1 cellular context compared by ENCODE assay signal in the genomic region with DNA sequence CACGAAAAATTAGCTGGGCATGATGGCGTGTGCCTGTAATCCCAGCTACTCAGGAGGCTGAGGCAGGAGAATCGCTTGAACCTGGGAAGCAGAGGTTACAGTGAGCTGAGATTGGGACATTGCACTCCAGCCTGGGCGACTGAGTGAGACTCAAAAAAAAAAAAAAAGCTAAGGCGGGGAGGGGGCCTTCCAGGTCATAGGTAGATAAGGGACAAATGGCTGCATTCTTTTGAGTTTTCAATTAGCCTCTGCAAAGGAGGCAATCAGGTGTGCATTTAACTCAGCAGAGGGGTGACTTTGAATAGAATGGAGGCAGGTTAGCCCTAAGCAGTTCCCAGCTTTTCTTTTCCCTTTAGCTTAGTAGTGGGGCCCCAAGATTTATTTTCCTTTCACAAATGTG.
TF ChIP-seq lines count a peak whose summit lies in the region.

No MANE protein-coding gene starts in this region.

TF ChIP-seq in GM12878, 131 proteins besides CTCF, POLR2A, EP300 and RAD21 (continued from another document):
- no peak for TF ChIP-seq ZBTB40 (IDR thresholded peaks at IDR 0.05; ENCODE audit: borderline replicate concordance)
- TF ChIP-seq CEBPB (IDR thresholded peaks at IDR 0.05; ENCODE audit: borderline replicate concordance in 1 of 2, low read depth in 2 of 2, low read length in 2 of 2): no peak
- TF ChIP-seq EZH2 (IDR thresholded peaks at IDR 0.05; ENCODE audit: borderline replicate concordance, control insufficient read depth, low read depth, low read length): no peak
- no peak for TF ChIP-seq NFIC (IDR thresholded peaks at IDR 0.05; ENCODE audit: low read depth, low read length)
- TF ChIP-seq SREBF2 (IDR thresholded peaks at IDR 0.05; ENCODE audit: low read length): no peak
- no peak for TF ChIP-seq NR2C2 (IDR thresholded peaks at IDR 0.05; ENCODE audit: borderline replicate concordance, control insufficient read depth, insufficient read length, low read depth)
- TF ChIP-seq RFX5 (IDR thresholded peaks at IDR 0.05; ENCODE audit: low read depth, low read length): no peak
- TF ChIP-seq HDAC6 (IDR thresholded peaks at IDR 0.05; ENCODE audit: unreplicated experiment): no peak
- TF ChIP-seq RAD51 (IDR thresholded peaks at IDR 0.05): no peak
- TF ChIP-seq FOS (IDR thresholded peaks at IDR 0.05; ENCODE audit: borderline replicate concordance, extremely low read depth, insufficient read length): no peak
- no peak for TF ChIP-seq CBX5 (IDR thresholded peaks at IDR 0.05; ENCODE audit: low read depth)
TF ChIP-seq in GM12878: peak in this region for 0.
